ENCODE assay signal across 11 cellular contexts in the genomic region with DNA sequence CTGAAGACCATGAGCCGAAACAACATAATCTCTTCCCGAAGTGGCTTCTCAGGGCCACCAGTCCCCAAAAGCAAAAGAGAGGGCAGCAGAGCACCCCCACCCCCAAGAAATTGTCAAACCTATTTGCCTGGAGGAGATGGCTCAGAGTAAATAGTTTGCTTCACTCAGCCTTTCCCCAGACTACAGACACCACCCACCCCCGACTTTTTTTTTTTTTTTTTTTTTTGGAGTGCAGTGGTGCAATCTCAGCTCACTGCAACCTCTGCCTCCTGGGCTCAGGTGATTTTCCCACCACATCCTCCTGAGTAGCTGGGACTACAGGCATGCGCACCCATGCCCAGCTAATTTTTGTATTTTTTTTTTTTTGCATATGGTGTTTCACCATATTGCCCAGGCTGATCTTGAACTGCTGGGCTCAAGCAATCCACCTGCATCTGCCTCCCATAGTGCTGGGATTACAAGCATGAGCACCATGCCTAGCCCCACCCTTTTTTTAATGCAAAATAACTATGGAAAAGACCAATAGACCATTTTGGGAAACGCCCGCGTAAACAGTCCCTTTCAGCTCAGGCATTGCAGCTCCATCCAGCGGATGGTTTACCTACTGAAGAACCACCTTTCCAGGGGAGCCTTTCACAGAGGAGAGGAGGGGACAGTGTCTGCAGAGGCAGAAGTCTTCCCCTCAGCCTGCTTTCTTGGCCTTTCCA. TPM values are rescaled to one million over a fixed set of nuclear protein-coding genes. Genes with fewer than 3 reads are reported as not detected.
DNase-seq lines count a peak whose midpoint lies in the region; ATAC-seq and TF ChIP-seq lines count a peak whose summit lies in the region.
"Had no signal": no experiment of that assay in that cellular context is flagged by ENCODE, and none has a peak within 500 bp of the region (broad histone marks: within the 10 kb centered on the region; RNA-seq: fewer than 3 reads in every experiment).

No MANE protein-coding gene starts in this region.

- no peaks in the 10 kb centered on the region for H3K9me3 Mint-ChIP-seq in nephron progenitor cell

- H3K36me3 Mint-ChIP-seq in nephron progenitor cell (ENCODE audit: low read depth), result no peaks in the 10 kb centered on the region

- no peaks in the 10 kb centered on the region for H3K36me3 ChIP-seq in ACC112 (ENCODE audit: insufficient read depth, low read length)
- H3K36me3 ChIP-seq: adrenal gland had no signal

- H3K27me3 Mint-ChIP-seq in nephron progenitor cell (ENCODE audit: low read depth, poor library complexity), result peaks cover 1% of the 10 kb centered on the region

- no peaks in the 10 kb centered on the region for H3K27me3 ChIP-seq in ACC112 (ENCODE audit: insufficient read depth, low read length)
- H3K27me3 ChIP-seq: adrenal gland had no signal

- H3K4me1 ChIP-seq in ACC112 (ENCODE audit: control insufficient read depth, insufficient read depth, low read length, unreplicated experiment), result peaks cover 93% of the 10 kb centered on the region

- peaks cover 89% of the 10 kb centered on the region for H3K4me1 Mint-ChIP-seq in nephron progenitor cell

- TF ChIP-seq CTCF in epithelial cell of esophagus (IDR thresholded peaks at IDR 0.05; ENCODE audit: insufficient read depth, low read depth, low read length, missing control alignments) (no peak), nephron progenitor cell (IDR thresholded peaks at IDR 0.05) (no peak), foreskin fibroblast (IDR thresholded peaks at IDR 0.05; ENCODE audit: low read depth, low read length) (no peak)

- peak overlapping the region; percentile 91 for H3K27ac ChIP-seq in ACC112 (ENCODE audit: low read depth, low read length)

- ATAC-seq in HG03460 (IDR thresholded peaks at IDR 0.05; ENCODE audit: unreplicated experiment), result no peak

- H3K79me2 ChIP-seq in ACC112 (ENCODE audit: control insufficient read depth, insufficient read depth, low read length, unreplicated experiment), result peaks cover 97% of the 10 kb centered on the region

- H2AFZ ChIP-seq in ACC112 (ENCODE audit: low read length, unreplicated experiment), result no peak overlapping the region

- H3K4me3 ChIP-seq in ACC112 (ENCODE audit: low read depth, low read length) (no peak overlapping the region), epithelial cell of esophagus (ENCODE audit: low read length) (no peak overlapping the region), foreskin fibroblast (ENCODE audit: low read depth in 1 of 2, low read length in 2 of 2) (no peak overlapping the region)
- H3K4me3 ChIP-seq: adrenal gland had no signal

- DNase-seq in M059J (ENCODE audit: low read depth) (peak; percentile 47), epithelial cell of esophagus (ENCODE audit: low read depth) (peak; percentile 53), nephron progenitor cell (no peak), foreskin fibroblast (no peak), NCI-H1105 (lab: John Stamatoyannopoulos, UW) (no peak)
- no peak for DNase-seq in stimulated activated CD4-positive, alpha-beta T cell treated with anti-CD3 and anti-CD28 coated beads, Interleukin-2, amount 100 ng/mL, for 24 hours
- DNase-seq: dermis blood vessel endothelial cell, NCI-H2107 had no signal

- H3K4me3 Mint-ChIP-seq in nephron progenitor cell, result no peak overlapping the region

- H3K27ac Mint-ChIP-seq in nephron progenitor cell, result peak overlapping the region; percentile 32

RNA-seq across cellular contexts. Expression of gene ZMIZ1, which starts 9.8 kb away (rescaled TPM):
- total RNA-seq in M059J (2014; rRNA removed; shearing (Covaris generic)), result 21.9 and 47.2 TPM in 2 replicates

Comparison
In these comparisons a context has a peak if more than half of its experiments do, and no peak if none do; other contexts are left out.
1. DNase-seq: peak in M059J (single experiment) and epithelial cell of esophagus (single experiment); none in nephron progenitor cell (single experiment), foreskin fibroblast (0 of 2), NCI-H1105 (single experiment) and stimulated activated CD4-positive, alpha-beta T cell treated with anti-CD3 and anti-CD28 coated beads, Interleukin-2, amount 100 ng/mL, for 24 hours (0 of 2).